In the genomic region with DNA sequence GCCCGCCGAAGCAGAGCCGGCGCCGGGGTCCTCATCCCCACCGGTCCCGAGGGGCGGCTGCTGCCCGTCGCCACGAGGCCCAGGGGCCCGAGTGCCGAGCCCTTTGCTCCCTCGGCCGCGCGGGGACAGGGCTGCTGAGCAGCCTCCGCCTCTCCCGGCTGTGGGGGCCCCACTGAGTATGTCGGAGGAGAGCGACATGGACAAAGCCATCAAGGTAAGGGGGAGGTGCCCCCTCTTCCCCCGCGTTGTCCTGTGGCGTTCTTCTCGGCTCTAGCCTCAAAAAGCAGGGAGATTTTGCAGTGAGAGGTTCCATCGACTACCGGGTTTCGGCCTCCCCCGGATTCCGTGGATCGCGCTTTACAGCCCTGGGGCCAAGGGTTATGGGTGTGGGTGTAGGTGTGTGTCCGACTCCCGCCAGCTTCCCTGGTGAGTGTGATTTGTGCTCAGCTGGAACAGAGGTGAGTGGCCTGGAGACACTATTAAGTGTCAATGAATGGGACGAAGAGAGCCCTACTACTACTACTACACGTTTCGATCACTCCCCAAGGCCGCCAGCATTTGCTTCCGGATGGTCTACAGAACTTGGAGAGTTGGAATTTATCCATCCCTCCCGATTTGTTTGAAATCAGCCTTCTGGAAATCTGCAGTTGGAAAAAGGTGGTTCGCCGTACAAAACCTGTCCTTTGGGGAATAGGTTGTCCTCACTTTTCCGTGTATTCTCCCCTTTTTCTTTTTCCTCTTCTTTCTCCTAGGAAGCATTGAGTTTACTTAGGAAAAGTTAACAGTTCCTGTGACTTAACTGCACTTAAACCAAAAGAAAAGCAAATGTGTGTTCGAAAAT, we compare ENCODE assay signal across 8 cellular contexts. TPM values are rescaled to one million over a fixed set of nuclear protein-coding genes. Genes with fewer than 3 reads are reported as not detected.
A peak's percentile ranks its signal among the peaks of the same experiment; 100 is the strongest.
DNase-seq lines count a peak whose midpoint lies in the region; ATAC-seq and TF ChIP-seq lines count a peak whose summit lies in the region.

No MANE protein-coding gene starts in this region.

- H3K36me3 ChIP-seq in vagina: peaks cover 0 to 11% of the 10 kb centered on the region in 2 donors

- H3K4me3 Mint-ChIP-seq in natural killer cell: peak overlapping the region; percentile 91

- no peaks in the 10 kb centered on the region for H3K27me3 Mint-ChIP-seq in natural killer cell (ENCODE audit: low read depth in 2 of 2)

- H3K27me3 ChIP-seq in vagina: no peaks in the 10 kb centered on the region

- H3K27ac ChIP-seq in VCaP: peak overlapping the region; percentile 97
- H3K27ac ChIP-seq in vagina: peak overlapping the region; percentile 83

- TF ChIP-seq POLR2A in vagina (IDR thresholded peaks at IDR 0.05): no peak

- H3K9me3 Mint-ChIP-seq in natural killer cell: no peaks in the 10 kb centered on the region

- peak overlapping the region; percentile 72 for H3K4me3 ChIP-seq in AG10803 (ENCODE audit: low read length)
- peak overlapping the region; percentile 69 for H3K4me3 ChIP-seq in epithelial cell of esophagus (ENCODE audit: low read length)
- peak overlapping the region; percentile 86 to 93 for H3K4me3 ChIP-seq in vagina

- intact Hi-C loops in natural killer cell (cut with micrococcal nuclease): no loop called here
- intact Hi-C loops in vagina (cut with DNase I): loop anchor here (10.0 kb wide), 1 partner anchor 958 kb away; no protein-coding TSS in a partner anchor

- peak; percentile 5 for DNase-seq in AG10803 (ENCODE audit: low read depth)
- DNase-seq in epithelial cell of esophagus (ENCODE audit: low read depth): peak; percentile 30
- DNase-seq in natural killer cell: no peak
- no peak for DNase-seq in vagina (ENCODE audit: extremely low spot score in 2 of 2)
- DNase-seq in NCI-H1105 (lab: John Stamatoyannopoulos, UW): no peak

- peak; percentile 31 for ATAC-seq in GM19025 (IDR thresholded peaks at IDR 0.05; ENCODE audit: low read depth, unreplicated experiment)
- ATAC-seq in HG03457 (IDR thresholded peaks at IDR 0.05; ENCODE audit: unreplicated experiment): peak; percentile 8
- peak; percentile 14 to 24 (median 16) for ATAC-seq in natural killer cell

- H3K9me3 ChIP-seq in vagina: no peaks in the 10 kb centered on the region

- peaks cover 51 to 52% of the 10 kb centered on the region in 2 donors for H3K4me1 Mint-ChIP-seq in natural killer cell

- TF ChIP-seq CTCF in AG10803 (conservative IDR thresholded peaks at IDR 0.05; ENCODE audit: low read length): no peak
- TF ChIP-seq CTCF in VCaP (conservative IDR thresholded peaks at IDR 0.05): no peak
- TF ChIP-seq CTCF in epithelial cell of esophagus (IDR thresholded peaks at IDR 0.05; ENCODE audit: insufficient read depth, low read depth, low read length, missing control alignments): no peak
- TF ChIP-seq CTCF in natural killer cell (IDR thresholded peaks at IDR 0.05): no peak
- TF ChIP-seq CTCF in vagina (IDR thresholded peaks at IDR 0.05): no peak

- H3K4me1 ChIP-seq in vagina: peaks cover 46% of the 10 kb centered on the region

- H3K27ac Mint-ChIP-seq in natural killer cell: peak overlapping the region; percentile 90 to 99

- no peaks in the 10 kb centered on the region for H3K36me3 Mint-ChIP-seq in natural killer cell

RNA-seq across cellular contexts. Expression of a gene that starts 0.7 kb away (rescaled TPM):
- total RNA-seq in natural killer cell (10 to 100 TPM; 54.8 to 64.9 (median 63.5) TPM), vagina (35.1 TPM)

Comparison
In these comparisons a context has a peak if more than half of its experiments do, and no peak if none do; other contexts are left out.
1. DNase-seq: peak in AG10803 (single experiment) and epithelial cell of esophagus (single experiment); none in natural killer cell (single experiment), vagina (0 of 2) and NCI-H1105 (single experiment).
2. Peak in every context shown above with its lines, with median percentiles within 50 percentile points of each other: H3K4me3 ChIP-seq and ATAC-seq.